Comparison of ENCODE assay signal across 1 cellular context in the genomic region with DNA sequence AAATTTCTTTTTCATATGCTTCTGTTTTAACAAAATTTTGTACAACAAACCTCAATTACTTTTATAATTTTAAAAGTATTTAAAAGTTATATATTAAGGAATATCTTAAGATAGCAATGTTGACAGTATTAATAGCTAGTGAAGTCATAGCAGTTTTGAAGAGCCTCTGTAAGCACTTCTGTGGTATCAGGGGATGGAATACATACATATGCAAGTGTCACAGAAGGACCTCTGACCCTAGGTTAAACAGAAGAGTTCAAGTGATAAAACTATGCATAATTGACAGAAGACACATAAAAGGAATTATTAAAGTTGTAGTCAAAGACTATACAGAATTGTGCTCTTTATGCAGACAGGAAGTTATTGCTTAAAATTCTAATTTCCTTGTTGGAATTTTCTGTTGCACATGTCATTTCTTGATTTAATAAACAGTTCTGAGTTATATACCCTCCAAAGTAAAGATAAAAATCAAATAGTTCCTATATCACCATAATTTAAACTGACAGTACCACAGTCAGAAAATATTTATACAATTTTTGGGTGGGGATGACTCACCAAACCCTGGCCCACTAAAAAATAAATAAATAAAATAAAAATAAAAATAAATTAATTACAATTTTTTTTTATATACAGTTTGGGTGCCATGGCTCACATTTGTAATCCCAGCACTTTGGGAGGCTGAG.
TF ChIP-seq lines count a peak whose summit lies in the region.

No MANE protein-coding gene starts in this region.

TF ChIP-seq in K562, 482 proteins besides CTCF, POLR2A, EP300 and RAD21 (continued from another document and continues in another):
- TF ChIP-seq GABPB2 (CRISPR knock-in tag; conservative IDR thresholded peaks at IDR 0.05): no peak
- no peak for TF ChIP-seq TRIM24 (IDR thresholded peaks at IDR 0.05)
- TF ChIP-seq SRSF9 (IDR thresholded peaks at IDR 0.05; ENCODE audit: borderline replicate concordance, low read depth, low read length): no peak
- TF ChIP-seq PML (IDR thresholded peaks at IDR 0.05; ENCODE audit: low read length): no peak
- no peak for TF ChIP-seq NFE2 (IDR thresholded peaks at IDR 0.05; ENCODE audit: low read depth)
- TF ChIP-seq, protein P1, sequence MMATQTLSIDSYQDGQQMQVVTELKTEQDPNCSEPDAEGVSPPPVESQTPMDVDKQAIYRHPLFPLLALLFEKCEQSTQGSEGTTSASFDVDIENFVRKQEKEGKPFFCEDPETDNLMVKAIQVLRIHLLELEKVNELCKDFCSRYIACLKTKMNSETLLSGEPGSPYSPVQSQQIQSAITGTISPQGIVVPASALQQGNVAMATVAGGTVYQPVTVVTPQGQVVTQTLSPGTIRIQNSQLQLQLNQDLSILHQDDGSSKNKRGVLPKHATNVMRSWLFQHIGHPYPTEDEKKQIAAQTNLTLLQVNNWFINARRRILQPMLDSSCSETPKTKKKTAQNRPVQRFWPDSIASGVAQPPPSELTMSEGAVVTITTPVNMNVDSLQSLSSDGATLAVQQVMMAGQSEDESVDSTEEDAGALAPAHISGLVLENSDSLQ (IDR thresholded peaks at IDR 0.05): peak; percentile 38; the same call in 1 of the 2 replicates
- no peak for TF ChIP-seq ZFP1 (CRISPR knock-in tag; IDR thresholded peaks at IDR 0.05)
- no peak for TF ChIP-seq TARDBP (IDR thresholded peaks at IDR 0.05)
- TF ChIP-seq POLR3A (IDR thresholded peaks at IDR 0.05; ENCODE audit: borderline replicate concordance, extremely low read depth, insufficient read depth, insufficient read length): no peak
- no peak for TF ChIP-seq PRMT5 (CRISPR knock-in tag; IDR thresholded peaks at IDR 0.05)
- TF ChIP-seq TRIM28 (IDR thresholded peaks at IDR 0.05): no peak
- TF ChIP-seq, protein P2, sequence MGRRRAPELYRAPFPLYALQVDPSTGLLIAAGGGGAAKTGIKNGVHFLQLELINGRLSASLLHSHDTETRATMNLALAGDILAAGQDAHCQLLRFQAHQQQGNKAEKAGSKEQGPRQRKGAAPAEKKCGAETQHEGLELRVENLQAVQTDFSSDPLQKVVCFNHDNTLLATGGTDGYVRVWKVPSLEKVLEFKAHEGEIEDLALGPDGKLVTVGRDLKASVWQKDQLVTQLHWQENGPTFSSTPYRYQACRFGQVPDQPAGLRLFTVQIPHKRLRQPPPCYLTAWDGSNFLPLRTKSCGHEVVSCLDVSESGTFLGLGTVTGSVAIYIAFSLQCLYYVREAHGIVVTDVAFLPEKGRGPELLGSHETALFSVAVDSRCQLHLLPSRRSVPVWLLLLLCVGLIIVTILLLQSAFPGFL (CRISPR knock-in tag; IDR thresholded peaks at IDR 0.05): no peak
- TF ChIP-seq SPI1 (IDR thresholded peaks at IDR 0.05; ENCODE audit: borderline replicate concordance, low read depth, low read length): no peak
- TF ChIP-seq CBFA2T2 (conservative IDR thresholded peaks at IDR 0.05): peak; percentile 26; the same call in 1 of the 2 replicates
- peak; percentile 36; the same call in 1 of the 2 replicates for TF ChIP-seq MEF2A (IDR thresholded peaks at IDR 0.05; ENCODE audit: control insufficient read depth, low read depth, low read length)
- TF ChIP-seq NEUROD1 (IDR thresholded peaks at IDR 0.05; ENCODE audit: borderline replicate concordance, low read depth, low read length, partially characterized antibody): no peak
- TF ChIP-seq CCAR2 (IDR thresholded peaks at IDR 0.05; ENCODE audit: low read depth, low read length): no peak
- TF ChIP-seq, protein P3, sequence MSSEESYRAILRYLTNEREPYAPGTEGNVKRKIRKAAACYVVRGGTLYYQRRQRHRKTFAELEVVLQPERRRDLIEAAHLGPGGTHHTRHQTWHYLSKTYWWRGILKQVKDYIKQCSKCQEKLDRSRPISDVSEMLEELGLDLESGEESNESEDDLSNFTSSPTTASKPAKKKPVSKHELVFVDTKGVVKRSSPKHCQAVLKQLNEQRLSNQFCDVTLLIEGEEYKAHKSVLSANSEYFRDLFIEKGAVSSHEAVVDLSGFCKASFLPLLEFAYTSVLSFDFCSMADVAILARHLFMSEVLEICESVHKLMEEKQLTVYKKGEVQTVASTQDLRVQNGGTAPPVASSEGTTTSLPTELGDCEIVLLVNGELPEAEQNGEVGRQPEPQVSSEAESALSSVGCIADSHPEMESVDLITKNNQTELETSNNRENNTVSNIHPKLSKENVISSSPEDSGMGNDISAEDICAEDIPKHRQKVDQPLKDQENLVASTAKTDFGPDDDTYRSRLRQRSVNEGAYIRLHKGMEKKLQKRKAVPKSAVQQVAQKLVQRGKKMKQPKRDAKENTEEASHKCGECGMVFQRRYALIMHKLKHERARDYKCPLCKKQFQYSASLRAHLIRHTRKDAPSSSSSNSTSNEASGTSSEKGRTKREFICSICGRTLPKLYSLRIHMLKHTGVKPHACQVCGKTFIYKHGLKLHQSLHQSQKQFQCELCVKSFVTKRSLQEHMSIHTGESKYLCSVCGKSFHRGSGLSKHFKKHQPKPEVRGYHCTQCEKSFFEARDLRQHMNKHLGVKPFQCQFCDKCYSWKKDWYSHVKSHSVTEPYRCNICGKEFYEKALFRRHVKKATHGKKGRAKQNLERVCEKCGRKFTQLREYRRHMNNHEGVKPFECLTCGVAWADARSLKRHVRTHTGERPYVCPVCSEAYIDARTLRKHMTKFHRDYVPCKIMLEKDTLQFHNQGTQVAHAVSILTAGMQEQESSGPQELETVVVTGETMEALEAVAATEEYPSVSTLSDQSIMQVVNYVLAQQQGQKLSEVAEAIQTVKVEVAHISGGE (CRISPR knock-in tag; IDR thresholded peaks at IDR 0.05): no peak
- no peak for TF ChIP-seq POLR2B (IDR thresholded peaks at IDR 0.05; ENCODE audit: low read depth, partially characterized antibody)
- no peak for TF ChIP-seq YBX1 (IDR thresholded peaks at IDR 0.05)
- TF ChIP-seq, protein P4, sequence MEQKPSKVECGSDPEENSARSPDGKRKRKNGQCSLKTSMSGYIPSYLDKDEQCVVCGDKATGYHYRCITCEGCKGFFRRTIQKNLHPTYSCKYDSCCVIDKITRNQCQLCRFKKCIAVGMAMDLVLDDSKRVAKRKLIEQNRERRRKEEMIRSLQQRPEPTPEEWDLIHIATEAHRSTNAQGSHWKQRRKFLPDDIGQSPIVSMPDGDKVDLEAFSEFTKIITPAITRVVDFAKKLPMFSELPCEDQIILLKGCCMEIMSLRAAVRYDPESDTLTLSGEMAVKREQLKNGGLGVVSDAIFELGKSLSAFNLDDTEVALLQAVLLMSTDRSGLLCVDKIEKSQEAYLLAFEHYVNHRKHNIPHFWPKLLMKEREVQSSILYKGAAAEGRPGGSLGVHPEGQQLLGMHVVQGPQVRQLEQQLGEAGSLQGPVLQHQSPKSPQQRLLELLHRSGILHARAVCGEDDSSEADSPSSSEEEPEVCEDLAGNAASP (IDR thresholded peaks at IDR 0.05): no peak
- TF ChIP-seq ARHGAP35 (IDR thresholded peaks at IDR 0.05; ENCODE audit: partially characterized antibody): no peak
- peak; percentile 11 for TF ChIP-seq MEIS2 (IDR thresholded peaks at IDR 0.05; ENCODE audit: partially characterized antibody)
- TF ChIP-seq, protein P5, sequence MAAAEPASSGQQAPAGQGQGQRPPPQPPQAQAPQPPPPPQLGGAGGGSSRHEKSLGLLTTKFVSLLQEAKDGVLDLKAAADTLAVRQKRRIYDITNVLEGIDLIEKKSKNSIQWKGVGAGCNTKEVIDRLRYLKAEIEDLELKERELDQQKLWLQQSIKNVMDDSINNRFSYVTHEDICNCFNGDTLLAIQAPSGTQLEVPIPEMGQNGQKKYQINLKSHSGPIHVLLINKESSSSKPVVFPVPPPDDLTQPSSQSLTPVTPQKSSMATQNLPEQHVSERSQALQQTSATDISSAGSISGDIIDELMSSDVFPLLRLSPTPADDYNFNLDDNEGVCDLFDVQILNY (CRISPR knock-in tag; IDR thresholded peaks at IDR 0.05): no peak
- TF ChIP-seq, protein P6, sequence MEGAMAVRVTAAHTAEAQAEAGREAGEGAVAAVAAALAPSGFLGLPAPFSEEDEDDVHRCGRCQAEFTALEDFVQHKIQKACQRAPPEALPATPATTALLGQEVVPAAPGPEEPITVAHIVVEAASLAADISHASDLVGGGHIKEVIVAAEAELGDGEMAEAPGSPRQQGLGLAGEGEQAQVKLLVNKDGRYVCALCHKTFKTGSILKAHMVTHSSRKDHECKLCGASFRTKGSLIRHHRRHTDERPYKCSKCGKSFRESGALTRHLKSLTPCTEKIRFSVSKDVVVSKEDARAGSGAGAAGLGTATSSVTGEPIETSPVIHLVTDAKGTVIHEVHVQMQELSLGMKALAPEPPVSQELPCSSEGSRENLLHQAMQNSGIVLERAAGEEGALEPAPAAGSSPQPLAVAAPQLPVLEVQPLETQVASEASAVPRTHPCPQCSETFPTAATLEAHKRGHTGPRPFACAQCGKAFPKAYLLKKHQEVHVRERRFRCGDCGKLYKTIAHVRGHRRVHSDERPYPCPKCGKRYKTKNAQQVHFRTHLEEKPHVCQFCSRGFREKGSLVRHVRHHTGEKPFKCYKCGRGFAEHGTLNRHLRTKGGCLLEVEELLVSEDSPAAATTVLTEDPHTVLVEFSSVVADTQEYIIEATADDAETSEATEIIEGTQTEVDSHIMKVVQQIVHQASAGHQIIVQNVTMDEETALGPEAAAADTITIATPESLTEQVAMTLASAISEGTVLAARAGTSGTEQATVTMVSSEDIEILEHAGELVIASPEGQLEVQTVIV (CRISPR knock-in tag; IDR thresholded peaks at IDR 0.05; ENCODE audit: borderline replicate concordance): no peak
- TF ChIP-seq, protein P7, sequence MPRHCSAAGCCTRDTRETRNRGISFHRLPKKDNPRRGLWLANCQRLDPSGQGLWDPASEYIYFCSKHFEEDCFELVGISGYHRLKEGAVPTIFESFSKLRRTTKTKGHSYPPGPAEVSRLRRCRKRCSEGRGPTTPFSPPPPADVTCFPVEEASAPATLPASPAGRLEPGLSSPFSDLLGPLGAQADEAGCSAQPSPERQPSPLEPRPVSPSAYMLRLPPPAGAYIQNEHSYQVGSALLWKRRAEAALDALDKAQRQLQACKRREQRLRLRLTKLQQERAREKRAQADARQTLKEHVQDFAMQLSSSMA (CRISPR knock-in tag; IDR thresholded peaks at IDR 0.05): no peak
- no peak for TF ChIP-seq FOXJ2 (tag; IDR thresholded peaks at IDR 0.05)
- TF ChIP-seq, protein P8, sequence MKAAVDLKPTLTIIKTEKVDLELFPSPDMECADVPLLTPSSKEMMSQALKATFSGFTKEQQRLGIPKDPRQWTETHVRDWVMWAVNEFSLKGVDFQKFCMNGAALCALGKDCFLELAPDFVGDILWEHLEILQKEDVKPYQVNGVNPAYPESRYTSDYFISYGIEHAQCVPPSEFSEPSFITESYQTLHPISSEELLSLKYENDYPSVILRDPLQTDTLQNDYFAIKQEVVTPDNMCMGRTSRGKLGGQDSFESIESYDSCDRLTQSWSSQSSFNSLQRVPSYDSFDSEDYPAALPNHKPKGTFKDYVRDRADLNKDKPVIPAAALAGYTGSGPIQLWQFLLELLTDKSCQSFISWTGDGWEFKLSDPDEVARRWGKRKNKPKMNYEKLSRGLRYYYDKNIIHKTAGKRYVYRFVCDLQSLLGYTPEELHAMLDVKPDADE (conservative IDR thresholded peaks at IDR 0.05; ENCODE audit: control insufficient read depth, low read depth, low read length): no peak
- no peak for TF ChIP-seq RBM17 (IDR thresholded peaks at IDR 0.05; ENCODE audit: borderline replicate concordance, low read depth, low read length)
